Comparison of ENCODE assay signal across 8 cellular contexts in genomic region chr12:31958601-31959000, GRCh38. TPM values are rescaled to one million over a fixed set of nuclear protein-coding genes. Genes with fewer than 3 reads are reported as not detected.
DNase-seq lines count a peak whose midpoint lies in the region; ATAC-seq and TF ChIP-seq lines count a peak whose summit lies in the region.

No MANE protein-coding gene starts in this region.

- peak overlapping the region; percentile 42 to 95 for H3K4me3 ChIP-seq in CD4-positive, alpha-beta memory T cell (ENCODE audit: low read length in 2 of 2)
- peak overlapping the region; percentile 76 for H3K4me3 ChIP-seq in neural progenitor cell

- H3K4me2 ChIP-seq in neural progenitor cell: peak overlapping the region; percentile 87

- H3K4me1 Mint-ChIP-seq in CD4-positive, alpha-beta memory T cell: peaks cover 40 to 81% (median 52%) of the 10 kb centered on the region in 4 donors
- H3K4me1 Mint-ChIP-seq in effector memory CD8-positive, alpha-beta T cell (ENCODE audit: low read depth in 2 of 2): peaks cover 48 to 62% of the 10 kb centered on the region in 2 donors
- H3K4me1 Mint-ChIP-seq in neural progenitor cell: peaks cover 29% of the 10 kb centered on the region

- no peak for TF ChIP-seq CTCF in neural progenitor cell (IDR thresholded peaks at IDR 0.05)

- POLR2A ChIA-PET in CD4-positive, alpha-beta memory T cell (lab: Charles Lee; ENCODE audit: partially characterized antibody): interaction anchor here (0.6 to 16.0 kb wide), 35 partner anchors 8 to 797 kb away, joined by 3 to 335 read pairs (median 10); partner anchors contain the start of genes AMN1, ETFBKMT and YARS2

- no peak overlapping the region for H3K9ac ChIP-seq in neural progenitor cell

- DNase-seq in CD4-positive, alpha-beta memory T cell: no peak
- DNase-seq in NCI-H748 (lab: John Stamatoyannopoulos, UW; ENCODE audit: unreplicated experiment): peak; percentile 54
- DNase-seq in effector memory CD8-positive, alpha-beta T cell: no peak
- DNase-seq in neural progenitor cell (ENCODE audit: low spot score): peak; percentile 8
- DNase-seq in NCI-H187 (lab: John Stamatoyannopoulos, UW): no peak
- no peak for DNase-seq in G401 (ENCODE audit: low spot score)

- H3F3A ChIP-seq in neural progenitor cell (ENCODE audit: low read depth): peaks cover 5% of the 10 kb centered on the region

- intact Hi-C loops in CD4-positive, alpha-beta memory T cell (cut with micrococcal nuclease): loop anchor here (2.0 to 5.0 kb wide), 4 partner anchors 30 to 354 kb away; partner anchors contain the start of gene BICD1

- H3K36me3 Mint-ChIP-seq in CD4-positive, alpha-beta memory T cell: peaks cover 34 to 47% of the 10 kb centered on the region in 2 donors
- H3K36me3 Mint-ChIP-seq in effector memory CD8-positive, alpha-beta T cell (ENCODE audit: insufficient read depth): peaks cover 47% of the 10 kb centered on the region
- H3K36me3 Mint-ChIP-seq in neural progenitor cell: peaks cover 25% of the 10 kb centered on the region

- in situ Hi-C loops in G401 (cut with HindIII; ENCODE audit: low sequenced_read_pairs): no loop called here

- peak overlapping the region; percentile 92 for H2AFZ ChIP-seq in neural progenitor cell (replicated peaks)

- CTCF ChIA-PET in CD4-positive, alpha-beta memory T cell (lab: Charles Lee; ENCODE audit: partially characterized antibody): interaction anchor here (0.9 to 4.2 kb wide), 8 partner anchors 8 to 305 kb away, joined by 3 to 25 read pairs (median 6); partner anchors contain the start of gene ETFBKMT

- peak overlapping the region; percentile 87 to 98 (median 93) for H3K4me3 Mint-ChIP-seq in CD4-positive, alpha-beta memory T cell
- H3K4me3 Mint-ChIP-seq in effector memory CD8-positive, alpha-beta T cell: peak overlapping the region; percentile 96 to 97
- peak overlapping the region; percentile 95 for H3K4me3 Mint-ChIP-seq in neural progenitor cell

- peaks cover 0 to 6% (median 2%) of the 10 kb centered on the region in 8 donors for H3K9me3 Mint-ChIP-seq in CD4-positive, alpha-beta memory T cell
- peaks cover 0 to 2% of the 10 kb centered on the region in 2 donors for H3K9me3 Mint-ChIP-seq in effector memory CD8-positive, alpha-beta T cell
- peaks cover 10% of the 10 kb centered on the region for H3K9me3 Mint-ChIP-seq in neural progenitor cell

- peak overlapping the region; percentile 72 for H3K27ac ChIP-seq in CD4-positive, alpha-beta memory T cell (ENCODE audit: low read depth, low read length)
- H3K27ac ChIP-seq in neural progenitor cell: no peak overlapping the region

- H3K36me3 ChIP-seq in CD4-positive, alpha-beta memory T cell (ENCODE audit: insufficient read depth, low read length): peaks cover 21% of the 10 kb centered on the region
- H3K36me3 ChIP-seq in neural progenitor cell: peaks cover 1% of the 10 kb centered on the region

- no peaks in the 10 kb centered on the region for H3K27me3 Mint-ChIP-seq in CD4-positive, alpha-beta memory T cell
- no peaks in the 10 kb centered on the region for H3K27me3 Mint-ChIP-seq in effector memory CD8-positive, alpha-beta T cell
- peaks cover 3% of the 10 kb centered on the region for H3K27me3 Mint-ChIP-seq in neural progenitor cell (ENCODE audit: insufficient read depth, low read depth)

- peak overlapping the region; percentile 88 to 98 (median 95) for H3K27ac Mint-ChIP-seq in CD4-positive, alpha-beta memory T cell
- H3K27ac Mint-ChIP-seq in effector memory CD8-positive, alpha-beta T cell: peak overlapping the region; percentile 93 to 96
- H3K27ac Mint-ChIP-seq in neural progenitor cell: no peak overlapping the region

- peaks cover 41% of the 10 kb centered on the region for H3K79me2 ChIP-seq in neural progenitor cell (ENCODE audit: low read depth)

- H4K20me1 ChIP-seq in neural progenitor cell (ENCODE audit: low read depth): peaks cover 13% of the 10 kb centered on the region

- no peaks in the 10 kb centered on the region for H3K27me3 ChIP-seq in CD4-positive, alpha-beta memory T cell (ENCODE audit: insufficient read depth, low read length)
- H3K27me3 ChIP-seq in neural progenitor cell: peaks cover 7% of the 10 kb centered on the region

- no peaks in the 10 kb centered on the region for H3K9me3 ChIP-seq in CD4-positive, alpha-beta memory T cell (ENCODE audit: control insufficient read depth in 1 of 2, low read length in 2 of 2)
- no peaks in the 10 kb centered on the region for H3K9me3 ChIP-seq in neural progenitor cell (ENCODE audit: low read depth)

- ATAC-seq in effector memory CD8-positive, alpha-beta T cell (replicated peaks): no peak
- ATAC-seq in HG02938 (IDR thresholded peaks at IDR 0.05; ENCODE audit: unreplicated experiment) (no peak), HG03342 (IDR thresholded peaks at IDR 0.05; ENCODE audit: unreplicated experiment) (no peak)

- H3K4me1 ChIP-seq in CD4-positive, alpha-beta memory T cell (ENCODE audit: insufficient read depth, low read length): peaks cover 60% of the 10 kb centered on the region
- H3K4me1 ChIP-seq in neural progenitor cell: peaks cover 10% of the 10 kb centered on the region

RNA-seq across cellular contexts. Expression of gene RESF1, which starts 0.6 kb away (rescaled TPM):
- total RNA-seq in CD4-positive, alpha-beta memory T cell: 100 to 1,000 TPM; 539 to 545 TPM
- polyA plus RNA-seq in CD4-positive, alpha-beta memory T cell: 100 to 1,000 TPM in 1 of 2 donors, 10 to 100 TPM in 1; 56.5 to 339 TPM
- total RNA-seq in neural progenitor cell (ENCODE audit: low replicate concordance): 88.1 and 113 TPM in 2 replicates
- 6.2 and 9.3 TPM in 2 replicates for total RNA-seq in G401 (2014; rRNA removed; shearing (Covaris generic))

Comparison
In these comparisons a context has a peak if more than half of its experiments do, and no peak if none do; other contexts are left out.
1. DNase-seq: peak in NCI-H748 (single experiment) and neural progenitor cell (single experiment); none in CD4-positive, alpha-beta memory T cell (0 of 5), effector memory CD8-positive, alpha-beta T cell (0 of 3), NCI-H187 (0 of 2) and G401 (single experiment).
2. Peak in every context shown above with its lines, with median percentiles within 50 percentile points of each other: H3K4me3 Mint-ChIP-seq.